ENCODE assay signal across 8 cellular contexts in genomic region chr3:47163990-47164848, GRCh38. TPM values are rescaled to one million over a fixed set of nuclear protein-coding genes. Genes with fewer than 3 reads are reported as not detected.
DNase-seq lines count a peak whose midpoint lies in the region; ATAC-seq and TF ChIP-seq lines count a peak whose summit lies in the region.

SETD2 (minus strand) TSS chr3:47164113; CDS start chr3:47163924, 189 bp downstream.

- H3K4me3 Mint-ChIP-seq in activated CD4-positive, alpha-beta T cell treated with anti-CD3 and anti-CD28 coated beads for 36 hours: peak within 1 kb of the TSS; percentile 97
- H3K4me3 Mint-ChIP-seq in chondrocyte (ENCODE audit: unreplicated experiment): peak within 1 kb of the TSS; percentile 89

- peak; percentile 76 for ATAC-seq in GM19023 (IDR thresholded peaks at IDR 0.05; ENCODE audit: unreplicated experiment)
- ATAC-seq in HG03196 (IDR thresholded peaks at IDR 0.05; ENCODE audit: unreplicated experiment): peak; percentile 63
- ATAC-seq in activated CD4-positive, alpha-beta T cell treated with anti-CD3 and anti-CD28 coated beads for 36 hours: peak; percentile 86

- peak within 1 kb of the TSS; percentile 99 for H3K27ac Mint-ChIP-seq in activated CD4-positive, alpha-beta T cell treated with anti-CD3 and anti-CD28 coated beads for 36 hours
- H3K27ac Mint-ChIP-seq in chondrocyte (ENCODE audit: unreplicated experiment): peak within 1 kb of the TSS; percentile 98

- H3K9me3 Mint-ChIP-seq in activated CD4-positive, alpha-beta T cell treated with anti-CD3 and anti-CD28 coated beads for 36 hours (ENCODE audit: low read depth): no peaks in the 10 kb centered on the region
- H3K9me3 Mint-ChIP-seq in chondrocyte (ENCODE audit: low read depth): no peaks in the 10 kb centered on the region

- no peaks in the 10 kb centered on the region for H3K27me3 Mint-ChIP-seq in activated CD4-positive, alpha-beta T cell treated with anti-CD3 and anti-CD28 coated beads for 36 hours
- no peaks in the 10 kb centered on the region for H3K27me3 Mint-ChIP-seq in chondrocyte (ENCODE audit: low read depth)

- peaks cover 17% of the 10 kb centered on the region for H3K36me3 Mint-ChIP-seq in activated CD4-positive, alpha-beta T cell treated with anti-CD3 and anti-CD28 coated beads for 36 hours (ENCODE audit: low read depth)
- no peaks in the 10 kb centered on the region for H3K36me3 Mint-ChIP-seq in chondrocyte (ENCODE audit: low read depth)

- POLR2A ChIA-PET in activated CD4-positive, alpha-beta T cell treated with anti-CD3 and anti-CD28 coated beads for 36 hours (lab: Charles Lee): interaction anchor here (0.5 to 1.3 kb wide), 11 partner anchors 11 to 1553 kb away, joined by 3 to 6 read pairs (median 4); partner anchors contain the start of genes IP6K2, KIF9, KLHL18 and PTPN23

- peak; percentile 97 for DNase-seq in AG20443 (ENCODE audit: low spot score)
- peak; percentile 85 for DNase-seq in NCI-H460 (ENCODE audit: extremely low read depth, low read depth)
- DNase-seq in activated CD4-positive, alpha-beta T cell treated with anti-CD3 and anti-CD28 coated beads for 36 hours: peak; percentile 94
- DNase-seq in chondrocyte (ENCODE audit: low spot score): peak; percentile 96
- DNase-seq in kidney tubule cell (ENCODE audit: low spot score): peak; percentile 94
- peak; percentile 59 to 64 for DNase-seq in stimulated activated CD4-positive, alpha-beta T cell treated with anti-CD3 and anti-CD28 coated beads, Interleukin-1b, Interleukin-23, amount 100 ng/mL, for 1 hour (ENCODE audit: low read depth in 2 of 2)

- peak; percentile 70 for TF ChIP-seq CTCF in chondrocyte (IDR thresholded peaks at IDR 0.05)

- intact Hi-C loops in activated CD4-positive, alpha-beta T cell treated with anti-CD3 and anti-CD28 coated beads for 36 hours (cut with DNase I, micrococcal nuclease): loop anchor here (1.0 to 10.0 kb wide), 18 partner anchors 47 to 1928 kb away; partner anchors contain the start of genes KIF9 (in 2 of the 2), KLHL18 (in 2 of the 2), CCDC12 (in 1 of the 2) and DHX30 (in 1 of the 2)

- CTCF ChIA-PET in activated CD4-positive, alpha-beta T cell treated with anti-CD3 and anti-CD28 coated beads for 36 hours (lab: Charles Lee): interaction anchor here (0.7 to 2.8 kb wide), 13 partner anchors 9 to 257 kb away, joined by 3 to 9 read pairs (median 3); partner anchors contain the start of genes KIF9 and KLHL18

- H3K4me1 Mint-ChIP-seq in activated CD4-positive, alpha-beta T cell treated with anti-CD3 and anti-CD28 coated beads for 36 hours: peaks cover 40% of the 10 kb centered on the region
- H3K4me1 Mint-ChIP-seq in chondrocyte (ENCODE audit: low read depth): peaks cover 42% of the 10 kb centered on the region

RNA-seq across cellular contexts. Expression of gene SETD2, which starts in this region (rescaled TPM):
- total RNA-seq in NCI-H460 (2014; rRNA removed; shearing (Covaris generic)): 14.1 and 17.6 TPM in 2 replicates
- polyA plus RNA-seq in NCI-H460 (2014; cell fraction: nucleus; rRNA removed): 3.8 and 7.1 TPM in 2 replicates
- total RNA-seq in activated CD4-positive, alpha-beta T cell treated with anti-CD3 and anti-CD28 coated beads for 36 hours: 10 to 100 TPM; 31.8 to 35.8 TPM
- 34.6 to 41.4 TPM (median 37.3 TPM) in 3 replicates for total RNA-seq in chondrocyte

Comparison
In these comparisons a context has a peak if more than half of its experiments do, and no peak if none do; other contexts are left out.
1. Peak in every context shown above with its lines: DNase-seq and ATAC-seq.